In genomic region chr1:165612062-165612461, GRCh38 we compare ENCODE assay signal across 17 cellular contexts.
"Had no signal": no experiment of that assay in that cellular context is flagged by ENCODE, and none has a peak within 500 bp of the region (broad histone marks: within the 10 kb centered on the region; RNA-seq: fewer than 3 reads in every experiment).

No MANE protein-coding gene starts in this region.

- H3K27ac Mint-ChIP-seq: activated CD4-positive, alpha-beta T cell treated with anti-CD3 and anti-CD28 coated beads, Interleukin-2, amount 10 ng/mL, durations not matched to agents 24 days and 14 days; activated CD8-positive, alpha-beta T cell treated with anti-CD3 and anti-CD28 coated beads for 36 hours; activated naive CD4-positive, alpha-beta T cell treated with anti-CD3 and anti-CD28 coated beads for 36 hours; activated T-helper 17 cell treated with anti-CD3 and anti-CD28 coated beads, Interleukin-2, amount 50 U/mL, for 72 hours; endodermal cell had no signal

- DNase-seq: activated CD4-positive, alpha-beta T cell treated with anti-CD3 and anti-CD28 coated beads, Interleukin-2, amount 10 ng/mL, durations not matched to agents 24 days and 14 days; activated CD4-positive, CD25-positive, alpha-beta regulatory T cell; activated CD8-positive, alpha-beta T cell treated with anti-CD3 and anti-CD28 coated beads for 36 hours; activated naive CD4-positive, alpha-beta T cell treated with anti-CD3 and anti-CD28 coated beads for 36 hours; activated T-cell treated with anti-CD3 and anti-CD28 coated beads, Interleukin-2, amount 50 U/mL, for 1 hour; body of pancreas; caudate nucleus; endodermal cell; gastrocnemius medialis; heart right ventricle; left ventricle myocardium superior; occipital lobe; stimulated activated CD4-positive, alpha-beta T cell treated with anti-CD3 and anti-CD28 coated beads, Interleukin-1b, Interleukin-23, amount 100 ng/mL, for 48 hours; stimulated activated naive CD4-positive, alpha-beta T cell treated with Interleukin-2 at 50 U/mL for 16 hours; thyroid gland had no signal

- ATAC-seq: activated CD8-positive, alpha-beta T cell treated with anti-CD3 and anti-CD28 coated beads for 36 hours; activated T-helper 17 cell treated with anti-CD3 and anti-CD28 coated beads, Interleukin-2, amount 50 U/mL, for 72 hours; body of pancreas; gastrocnemius medialis; heart right ventricle; left ventricle myocardium superior had no signal

- H3K4me3 ChIP-seq: body of pancreas, gastrocnemius medialis, heart right ventricle, thyroid gland, vagina had no signal

- H3K36me3 ChIP-seq: gastrocnemius medialis, heart right ventricle, thyroid gland, vagina had no signal

- H3K4me3 Mint-ChIP-seq: activated CD4-positive, alpha-beta T cell treated with anti-CD3 and anti-CD28 coated beads, Interleukin-2, amount 10 ng/mL, durations not matched to agents 24 days and 14 days; activated CD8-positive, alpha-beta T cell treated with anti-CD3 and anti-CD28 coated beads for 36 hours; activated naive CD4-positive, alpha-beta T cell treated with anti-CD3 and anti-CD28 coated beads for 36 hours; activated T-helper 17 cell treated with anti-CD3 and anti-CD28 coated beads, Interleukin-2, amount 50 U/mL, for 72 hours; endodermal cell had no signal

- H3K4me1 ChIP-seq: body of pancreas, gastrocnemius medialis, heart right ventricle, thyroid gland, vagina had no signal

- H3K27me3 ChIP-seq: body of pancreas, thyroid gland, vagina had no signal

- H3K4me1 Mint-ChIP-seq: activated CD4-positive, alpha-beta T cell treated with anti-CD3 and anti-CD28 coated beads, Interleukin-2, amount 10 ng/mL, durations not matched to agents 24 days and 14 days; activated T-helper 17 cell treated with anti-CD3 and anti-CD28 coated beads, Interleukin-2, amount 50 U/mL, for 72 hours; endodermal cell had no signal

- H3K9me3 ChIP-seq: body of pancreas, gastrocnemius medialis, thyroid gland, vagina had no signal

- H3K27ac ChIP-seq: body of pancreas, gastrocnemius medialis, heart right ventricle, thyroid gland, vagina had no signal

- H3K9me3 Mint-ChIP-seq: activated CD4-positive, alpha-beta T cell treated with anti-CD3 and anti-CD28 coated beads, Interleukin-2, amount 10 ng/mL, durations not matched to agents 24 days and 14 days; endodermal cell had no signal
